ENCODE assay signal across 21 cellular contexts in the genomic region with DNA sequence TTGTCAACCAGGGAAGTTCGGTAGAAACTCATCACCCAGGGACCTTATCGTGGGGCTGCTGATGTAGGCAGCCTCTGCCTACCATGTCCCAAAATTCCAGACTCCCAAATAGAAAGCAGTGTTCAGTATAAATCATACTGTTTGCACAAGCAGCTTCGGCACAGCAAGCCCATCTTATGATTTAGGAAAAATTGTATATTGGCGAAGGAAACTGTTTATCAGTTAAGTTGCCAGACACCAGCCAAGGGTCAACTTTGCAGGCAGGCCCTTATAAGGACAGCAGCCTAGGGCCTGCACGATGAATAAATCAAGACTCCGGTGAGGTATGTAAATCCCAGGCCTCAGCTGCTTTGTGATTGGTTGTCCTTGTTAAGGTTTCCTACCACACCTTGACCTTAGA. TPM values are rescaled to one million over a fixed set of nuclear protein-coding genes. Genes with fewer than 3 reads are reported as not detected.
A peak's percentile ranks its signal among the peaks of the same experiment; 100 is the strongest.
DNase-seq lines count a peak whose midpoint lies in the region; ATAC-seq, FAIRE-seq and TF ChIP-seq lines count a peak whose summit lies in the region.
"Had no signal": no experiment of that assay in that cellular context is flagged by ENCODE, and none has a peak within 500 bp of the region (broad histone marks: within the 10 kb centered on the region; RNA-seq: fewer than 3 reads in every experiment).

No MANE protein-coding gene starts in this region.

- peak overlapping the region; percentile 14 for H3K27ac ChIP-seq in left ventricle myocardium inferior (replicated peaks)
- peak overlapping the region in 2 of 10 donors; percentile 18 to 53 for H3K27ac ChIP-seq in heart right ventricle
- peak overlapping the region; percentile 43 for H3K27ac ChIP-seq in muscle layer of colon (ENCODE audit: low read depth, low read length)
- H3K27ac ChIP-seq in stomach smooth muscle (ENCODE audit: low read length): peak overlapping the region; percentile 98
- H3K27ac ChIP-seq: 22Rv1 had no signal

- no peak overlapping the region for H3K4me3 ChIP-seq in left ventricle myocardium inferior
- H3K4me3 ChIP-seq in heart right ventricle: no peak overlapping the region
- no peak overlapping the region for H3K4me3 ChIP-seq in muscle layer of colon (ENCODE audit: low read depth in 1 of 2, low read length in 2 of 2)
- H3K4me3 ChIP-seq in stomach smooth muscle (ENCODE audit: low read length in 2 of 2): peak overlapping the region in 1 of 2 donors; percentile 22

- TF ChIP-seq CTCF in left ventricle myocardium inferior (IDR thresholded peaks at IDR 0.05; ENCODE audit: borderline replicate concordance) (no peak), heart right ventricle (IDR thresholded peaks at IDR 0.05) (no peak), endothelial cell (IDR thresholded peaks at IDR 0.05; ENCODE audit: unreplicated experiment) (no peak)

- intact Hi-C loops in left ventricle myocardium inferior (cut with micrococcal nuclease) (no loop called here), heart right ventricle (cut with DNase I) (no loop called here)

- no peak overlapping the region for H3K27ac Mint-ChIP-seq in endothelial cell (ENCODE audit: unreplicated experiment)
- H3K27ac Mint-ChIP-seq in activated CD4-positive, alpha-beta T cell treated with anti-CD3 and anti-CD28 coated beads, Interleukin-2, amount 10 ng/mL, durations not matched to agents 7 days and 5 days: no peak overlapping the region
- H3K27ac Mint-ChIP-seq: CD4-positive, alpha-beta memory T cell had no signal

- H3K9ac ChIP-seq in muscle layer of colon (ENCODE audit: low read length) (no peak overlapping the region), stomach smooth muscle (ENCODE audit: low read length in 2 of 2) (peak overlapping the region; percentile 68 to 71)

- H3K36me3 ChIP-seq in left ventricle myocardium inferior: peaks cover 9% of the 10 kb centered on the region
- H3K36me3 ChIP-seq in heart right ventricle: peaks cover 0 to 21% (median 4%) of the 10 kb centered on the region in 9 donors
- H3K36me3 ChIP-seq in muscle layer of colon (ENCODE audit: insufficient read depth, low read length): no peaks in the 10 kb centered on the region
- no peaks in the 10 kb centered on the region for H3K36me3 ChIP-seq in stomach smooth muscle (ENCODE audit: control insufficient read depth in 2 of 2, insufficient read depth in 2 of 2, low read length in 2 of 2)
- H3K36me3 ChIP-seq: BE2C had no signal

- H3K4me1 ChIP-seq in left ventricle myocardium inferior (peaks cover 98% of the 10 kb centered on the region), heart right ventricle (peaks cover 10 to 97% (median 76%) of the 10 kb centered on the region in 9 donors), muscle layer of colon (ENCODE audit: insufficient read depth, low read length) (peaks cover 91% of the 10 kb centered on the region), stomach smooth muscle (ENCODE audit: control insufficient read depth, insufficient read depth, low read length) (peaks cover 95% of the 10 kb centered on the region)

- FAIRE-seq in H54 (lab: Jason Lieb, UNC): no peak
- FAIRE-seq: GM19239 had no signal

- H3K27me3 ChIP-seq in left ventricle myocardium inferior (ENCODE audit: low read depth): no peaks in the 10 kb centered on the region
- H3K27me3 ChIP-seq in heart right ventricle: no peaks in the 10 kb centered on the region
- H3K27me3 ChIP-seq in muscle layer of colon (ENCODE audit: control insufficient read depth in 1 of 2, insufficient read depth in 2 of 2, low read length in 2 of 2): no peaks in the 10 kb centered on the region
- H3K27me3 ChIP-seq in stomach smooth muscle (ENCODE audit: control insufficient read depth in 1 of 2, insufficient read depth in 2 of 2, low read length in 2 of 2): no peaks in the 10 kb centered on the region
- H3K27me3 ChIP-seq: BE2C had no signal

- WGBS in heart right ventricle, 2 donors: 89 to 92% methylated on average over 6 of the region's 6 CpGs

- TF ChIP-seq POLR2A in H54 (IDR thresholded peaks at IDR 0.05; ENCODE audit: low read depth, low read length): no peak

- H3K9me3 Mint-ChIP-seq in endothelial cell (ENCODE audit: unreplicated experiment): no peaks in the 10 kb centered on the region
- H3K9me3 Mint-ChIP-seq in activated CD4-positive, alpha-beta T cell treated with anti-CD3 and anti-CD28 coated beads, Interleukin-2, amount 10 ng/mL, durations not matched to agents 7 days and 5 days: peaks cover 7% of the 10 kb centered on the region
- H3K9me3 Mint-ChIP-seq: CD4-positive, alpha-beta memory T cell had no signal

- CTCF ChIA-PET in activated CD4-positive, alpha-beta T cell treated with anti-CD3 and anti-CD28 coated beads, Interleukin-2, amount 10 ng/mL, durations not matched to agents 7 days and 5 days (lab: Charles Lee): interaction anchor here (0.6 to 1.2 kb wide), 3 partner anchors 9 to 505 kb away, joined by 3 read pairs; no protein-coding TSS in a partner anchor

- no peak for ATAC-seq in heart right ventricle
- ATAC-seq: PC-3 had no signal

- DNase-seq in left ventricle myocardium inferior (no peak), heart right ventricle (no peak), endothelial cell (ENCODE audit: low spot score) (no peak), H54 (ENCODE audit: insufficient read length, low spot score) (no peak)
- DNase-seq in activated CD4-positive, alpha-beta T cell treated with anti-CD3 and anti-CD28 coated beads, Interleukin-2, amount 10 ng/mL, durations not matched to agents 7 days and 5 days: no peak
- DNase-seq in activated effector memory CD4-positive, alpha-beta T cell treated with Interleukin-2 at 50 U/mL for 16 hours: no peak
- DNase-seq: BE2C; Calu3; CD4-positive, alpha-beta memory T cell; DMS53; KBM-7; NCI-H1417 treated with DMSO at 0.1 percent for 48 hours; NCI-H2029; NCI-H2171; NCI-H446; NK-92 treated with Interleukin-12 subunit alpha and Interleukin-12 subunit beta, amount 100 ng/mL, for 24 hours; PC-3 had no signal

- POLR2A ChIA-PET in activated CD4-positive, alpha-beta T cell treated with anti-CD3 and anti-CD28 coated beads, Interleukin-2, amount 10 ng/mL, durations not matched to agents 7 days and 5 days (lab: Charles Lee): no interaction called here

- H3K27me3 Mint-ChIP-seq in endothelial cell (ENCODE audit: unreplicated experiment): peaks cover 9% of the 10 kb centered on the region
- H3K27me3 Mint-ChIP-seq in activated CD4-positive, alpha-beta T cell treated with anti-CD3 and anti-CD28 coated beads, Interleukin-2, amount 10 ng/mL, durations not matched to agents 7 days and 5 days: no peaks in the 10 kb centered on the region
- H3K27me3 Mint-ChIP-seq: CD4-positive, alpha-beta memory T cell had no signal

- H3K4me1 Mint-ChIP-seq in endothelial cell (ENCODE audit: unreplicated experiment): peaks cover 53% of the 10 kb centered on the region
- H3K4me1 Mint-ChIP-seq in activated CD4-positive, alpha-beta T cell treated with anti-CD3 and anti-CD28 coated beads, Interleukin-2, amount 10 ng/mL, durations not matched to agents 7 days and 5 days: peaks cover 36% of the 10 kb centered on the region

- H3K9me3 ChIP-seq in left ventricle myocardium inferior (replicated peaks) (no peaks in the 10 kb centered on the region), heart right ventricle (no peaks in the 10 kb centered on the region), muscle layer of colon (ENCODE audit: low read length) (no peaks in the 10 kb centered on the region), stomach smooth muscle (ENCODE audit: control insufficient read depth in 2 of 2, low read length in 2 of 2) (no peaks in the 10 kb centered on the region)
- H3K9me3 ChIP-seq: BE2C had no signal

- peaks cover 41% of the 10 kb centered on the region for H3K36me3 Mint-ChIP-seq in endothelial cell (ENCODE audit: low read depth, unreplicated experiment)
- H3K36me3 Mint-ChIP-seq in activated CD4-positive, alpha-beta T cell treated with anti-CD3 and anti-CD28 coated beads, Interleukin-2, amount 10 ng/mL, durations not matched to agents 7 days and 5 days (ENCODE audit: low read depth): peaks cover 10% of the 10 kb centered on the region
- H3K36me3 Mint-ChIP-seq: CD4-positive, alpha-beta memory T cell had no signal

- H3K4me3 Mint-ChIP-seq in endothelial cell (ENCODE audit: unreplicated experiment): peak overlapping the region; percentile 72
- H3K4me3 Mint-ChIP-seq in activated CD4-positive, alpha-beta T cell treated with anti-CD3 and anti-CD28 coated beads, Interleukin-2, amount 10 ng/mL, durations not matched to agents 7 days and 5 days: no peak overlapping the region
- H3K4me3 Mint-ChIP-seq: CD4-positive, alpha-beta memory T cell had no signal

RNA-seq across cellular contexts. Expression of a gene that starts 36.8 kb away (rescaled TPM):
- 51.6 TPM for total RNA-seq in left ventricle myocardium inferior
- 10 to 100 TPM; 26.5 to 96.5 (median 41.0) TPM for total RNA-seq in heart right ventricle
- 10 to 100 TPM; 13.8 to 18.2 TPM for polyA plus RNA-seq in heart right ventricle
- 47.6 TPM for total RNA-seq in endothelial cell (ENCODE audit: unreplicated experiment)
- total RNA-seq in activated CD4-positive, alpha-beta T cell treated with anti-CD3 and anti-CD28 coated beads, Interleukin-2, amount 10 ng/mL, durations not matched to agents 7 days and 5 days: 1 to 10 TPM; 2.4 TPM

Comparison
In these comparisons a context has a peak if more than half of its experiments do, and no peak if none do; other contexts are left out.
1. RNA of a gene that starts 36.8 kb away (total RNA-seq): 51.6 TPM in left ventricle myocardium inferior (single experiment), 47.6 TPM in endothelial cell (single experiment) and 26.5 to 96.5 TPM in heart right ventricle; 2.4 TPM in activated CD4-positive, alpha-beta T cell treated with anti-CD3 and anti-CD28 coated beads, Interleukin-2, amount 10 ng/mL, durations not matched to agents 7 days and 5 days; every median in the first group is over 4 times any median in the second.